ENCODE assay signal across 17 cellular contexts in the genomic region with DNA sequence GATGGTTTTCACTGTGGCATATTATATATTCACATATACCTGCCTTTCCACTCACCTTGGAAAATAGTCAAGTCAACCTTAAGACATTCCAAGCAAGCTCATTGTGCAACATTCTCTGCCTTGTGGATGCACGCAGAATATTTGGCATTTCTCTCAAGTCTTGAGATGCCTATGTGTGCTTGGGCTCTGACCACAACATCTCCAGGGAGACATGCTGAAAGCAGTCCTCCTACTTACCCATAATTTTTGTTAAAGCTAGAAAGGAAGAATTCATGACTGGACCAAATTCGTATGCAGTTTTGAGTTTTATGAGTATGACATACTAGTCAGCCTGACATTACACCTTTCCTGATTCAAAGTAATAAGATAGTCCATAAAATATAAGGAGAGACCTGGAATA.
DNase-seq lines count a peak whose midpoint lies in the region; ATAC-seq and TF ChIP-seq lines count a peak whose summit lies in the region.
"Had no signal": no experiment of that assay in that cellular context is flagged by ENCODE, and none has a peak within 500 bp of the region (broad histone marks: within the 10 kb centered on the region; RNA-seq: fewer than 3 reads in every experiment).

No MANE protein-coding gene starts in this region.

- no peak for TF ChIP-seq CTCF in astrocyte of the spinal cord (IDR thresholded peaks at IDR 0.05; ENCODE audit: low read depth, low read length)
- TF ChIP-seq CTCF in osteoblast (IDR thresholded peaks at IDR 0.05; ENCODE audit: extremely low read depth, low read depth, low read length) = no peak
- no peak for TF ChIP-seq CTCF in chondrocyte (IDR thresholded peaks at IDR 0.05)

- H3K79me2 ChIP-seq in osteoblast (ENCODE audit: insufficient read depth, low read length) (no peaks in the 10 kb centered on the region), Karpas-422 (ENCODE audit: low read length) (no peaks in the 10 kb centered on the region)

- no peaks in the 10 kb centered on the region for H3K9me3 Mint-ChIP-seq in chondrocyte (ENCODE audit: low read depth)

- H3K27ac ChIP-seq in osteoblast (ENCODE audit: low read depth, low read length) = peak overlapping the region; percentile 30
- no peak overlapping the region for H3K27ac ChIP-seq in Karpas-422 (ENCODE audit: low read length)

- no peak overlapping the region for H3K4me3 ChIP-seq in astrocyte of the spinal cord (ENCODE audit: low read depth, low read length)
- H3K4me3 ChIP-seq in osteoblast (ENCODE audit: insufficient read depth, low read length) = no peak overlapping the region
- no peak overlapping the region for H3K4me3 ChIP-seq in Karpas-422 (ENCODE audit: low read length)
- H3K4me3 ChIP-seq: HAP-1 had no signal

- H3K4me2 ChIP-seq in osteoblast (ENCODE audit: insufficient read depth, low read length) (peak overlapping the region; percentile 23), Karpas-422 (ENCODE audit: low read depth, low read length, poor library complexity, severe bottlenecking) (no peak overlapping the region)
- H3K4me2 ChIP-seq: SK-N-SH had no signal

- peaks cover 1% of the 10 kb centered on the region for H3K36me3 Mint-ChIP-seq in chondrocyte (ENCODE audit: low read depth)

- H3K9me2 ChIP-seq in Karpas-422 (replicated peaks; ENCODE audit: insufficient read depth, low read length) = no peaks in the 10 kb centered on the region
- H3K9me2 ChIP-seq: SK-N-SH had no signal

- H3K4me1 ChIP-seq in osteoblast (ENCODE audit: insufficient read depth, low read length) (peaks cover 14% of the 10 kb centered on the region), Karpas-422 (ENCODE audit: low read length) (no peaks in the 10 kb centered on the region)
- H3K4me1 ChIP-seq: HAP-1 had no signal

- H2AFZ ChIP-seq in osteoblast (ENCODE audit: low read length) (no peak overlapping the region), Karpas-422 (ENCODE audit: low read length) (no peak overlapping the region)

- DNase-seq in AG08395 (ENCODE audit: low spot score) = peak; percentile 62
- DNase-seq in GM04503 (ENCODE audit: low read depth) = peak; percentile 81
- peak; percentile 42 for DNase-seq in astrocyte of the spinal cord (ENCODE audit: low read depth, low spot score)
- peak; percentile 59 for DNase-seq in osteoblast (ENCODE audit: insufficient read length, low spot score, missing footprints)
- no peak for DNase-seq in Karpas-422
- no peak for DNase-seq in NCI-H1105 treated with DMSO at 0.1 percent for 48 hours (lab: John Stamatoyannopoulos, UW)
- no peak for DNase-seq in chondrocyte (ENCODE audit: low spot score)
- DNase-seq: NCI-H1417, NCI-H2029, NCI-H510A, Right ventricle myocardium superior, SK-N-SH had no signal

- H3K27ac Mint-ChIP-seq in chondrocyte (ENCODE audit: unreplicated experiment) = no peak overlapping the region
- H3K27ac Mint-ChIP-seq: B cell had no signal

- H4K20me1 ChIP-seq in osteoblast (ENCODE audit: insufficient read depth, low read length) (no peaks in the 10 kb centered on the region), Karpas-422 (ENCODE audit: insufficient read depth, low read depth, low read length) (no peaks in the 10 kb centered on the region)

- no peaks in the 10 kb centered on the region for H3K27me3 ChIP-seq in osteoblast (ENCODE audit: insufficient read depth, low read length)
- no peaks in the 10 kb centered on the region for H3K27me3 ChIP-seq in Karpas-422 (ENCODE audit: low read length)

- H3K27me3 Mint-ChIP-seq in chondrocyte (ENCODE audit: low read depth) = no peaks in the 10 kb centered on the region
- H3K27me3 Mint-ChIP-seq: B cell had no signal

- H3K9me3 ChIP-seq in osteoblast (ENCODE audit: low read depth, low read length) = no peaks in the 10 kb centered on the region
- H3K9me3 ChIP-seq in Karpas-422 (ENCODE audit: low read length) = no peaks in the 10 kb centered on the region
- H3K9me3 ChIP-seq: HAP-1, SK-N-SH had no signal

- no peak overlapping the region for H3K9ac ChIP-seq in Karpas-422 (ENCODE audit: low read length)
- H3K9ac ChIP-seq: SK-N-SH had no signal

- in situ Hi-C loops in astrocyte of the spinal cord (cut with HindIII; ENCODE audit: low sequenced_read_pairs) = no loop called here

- peaks cover 35% of the 10 kb centered on the region for H3K4me1 Mint-ChIP-seq in chondrocyte (ENCODE audit: low read depth)
- H3K4me1 Mint-ChIP-seq: B cell had no signal

- no peak for ATAC-seq in HG02840 (IDR thresholded peaks at IDR 0.05; ENCODE audit: low FRiP score, unreplicated experiment)
- ATAC-seq: HepG2, Panc1 had no signal

- H3K4me3 Mint-ChIP-seq in chondrocyte (ENCODE audit: unreplicated experiment) = no peak overlapping the region
- H3K4me3 Mint-ChIP-seq: B cell had no signal

- H3K36me3 ChIP-seq in osteoblast (ENCODE audit: insufficient read depth, low read length) (no peaks in the 10 kb centered on the region), Karpas-422 (ENCODE audit: insufficient read depth, low read length) (no peaks in the 10 kb centered on the region)
- H3K36me3 ChIP-seq: HAP-1 had no signal

Comparison
In these comparisons a context has a peak if more than half of its experiments do, and no peak if none do; other contexts are left out.
1. DNase-seq: peak in AG08395 (single experiment), GM04503 (single experiment), astrocyte of the spinal cord (single experiment) and osteoblast (single experiment); none in Karpas-422 (single experiment), NCI-H1105 treated with DMSO at 0.1 percent for 48 hours (single experiment) and chondrocyte (single experiment).